ENCODE assay signal across 2 cellular contexts in the genomic region with DNA sequence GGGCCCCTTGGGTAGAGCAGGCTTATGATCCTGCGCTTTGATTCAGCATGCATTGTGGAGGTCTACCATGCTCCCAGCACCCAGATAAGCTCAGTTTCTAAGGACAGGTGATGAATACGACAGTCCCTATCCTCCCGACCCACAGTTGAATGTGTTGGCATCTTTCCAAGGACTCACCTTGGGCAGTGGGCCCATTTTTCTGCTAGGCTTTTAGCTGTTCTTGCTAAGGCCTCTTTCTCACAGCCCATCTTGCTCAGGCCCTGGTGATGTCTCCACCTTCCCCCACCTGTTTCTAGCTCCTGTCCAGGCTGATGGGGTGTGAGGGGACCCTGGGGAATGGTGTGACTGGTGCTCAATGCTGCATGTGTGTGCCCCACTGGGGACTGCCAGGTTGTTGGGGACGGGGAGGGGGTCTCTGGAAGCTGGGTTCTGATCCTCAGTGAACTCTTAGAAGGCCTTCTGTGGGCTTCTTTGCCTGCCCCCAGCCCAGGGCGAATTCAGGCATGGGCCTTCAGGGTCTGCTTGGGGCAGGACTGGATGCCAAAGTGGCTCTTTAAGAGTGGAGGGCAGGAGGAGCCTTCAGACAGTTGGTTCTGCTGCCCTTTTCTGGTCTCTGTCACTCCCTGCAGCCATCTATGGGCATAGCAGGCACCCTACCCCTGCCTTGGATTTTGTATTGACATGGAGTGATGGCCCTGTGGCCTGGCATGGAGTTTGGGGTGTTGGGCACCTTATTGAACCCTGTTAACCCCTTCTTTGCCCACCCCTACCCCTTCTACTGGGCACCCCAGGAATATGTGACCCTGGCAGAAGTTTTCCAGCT.
TF ChIP-seq lines count a peak whose summit lies in the region.

No MANE protein-coding gene starts in this region.

TF ChIP-seq in A549, 52 proteins besides CTCF, POLR2A, EP300 and RAD21 (continued from another document):
- no peak for TF ChIP-seq MAZ (IDR thresholded peaks at IDR 0.05; ENCODE audit: borderline replicate concordance, low read depth, low read length)
- TF ChIP-seq MAFK (IDR thresholded peaks at IDR 0.05; ENCODE audit: partially characterized antibody): no peak
- TF ChIP-seq ZC3H11A (IDR thresholded peaks at IDR 0.05): no peak
- no peak for TF ChIP-seq FOSB (CRISPR knock-in tag; IDR thresholded peaks at IDR 0.05)
- TF ChIP-seq RNF2 (IDR thresholded peaks at IDR 0.05; ENCODE audit: borderline replicate concordance, low read depth): no peak
- no peak for TF ChIP-seq FOSL2 (IDR thresholded peaks at IDR 0.05)
- TF ChIP-seq FOSL2 (CRISPR knock-in tag; IDR thresholded peaks at IDR 0.05): no peak
- TF ChIP-seq, protein P1, sequence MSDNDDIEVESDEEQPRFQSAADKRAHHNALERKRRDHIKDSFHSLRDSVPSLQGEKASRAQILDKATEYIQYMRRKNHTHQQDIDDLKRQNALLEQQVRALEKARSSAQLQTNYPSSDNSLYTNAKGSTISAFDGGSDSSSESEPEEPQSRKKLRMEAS (IDR thresholded peaks at IDR 0.05): no peak

TF ChIP-seq in SK-N-SH treated with all-trans-retinoic acid at 6 μM for 48 hours, 23 proteins besides CTCF, POLR2A, EP300 and RAD21 (continued from another document):
- TF ChIP-seq, protein P2, sequence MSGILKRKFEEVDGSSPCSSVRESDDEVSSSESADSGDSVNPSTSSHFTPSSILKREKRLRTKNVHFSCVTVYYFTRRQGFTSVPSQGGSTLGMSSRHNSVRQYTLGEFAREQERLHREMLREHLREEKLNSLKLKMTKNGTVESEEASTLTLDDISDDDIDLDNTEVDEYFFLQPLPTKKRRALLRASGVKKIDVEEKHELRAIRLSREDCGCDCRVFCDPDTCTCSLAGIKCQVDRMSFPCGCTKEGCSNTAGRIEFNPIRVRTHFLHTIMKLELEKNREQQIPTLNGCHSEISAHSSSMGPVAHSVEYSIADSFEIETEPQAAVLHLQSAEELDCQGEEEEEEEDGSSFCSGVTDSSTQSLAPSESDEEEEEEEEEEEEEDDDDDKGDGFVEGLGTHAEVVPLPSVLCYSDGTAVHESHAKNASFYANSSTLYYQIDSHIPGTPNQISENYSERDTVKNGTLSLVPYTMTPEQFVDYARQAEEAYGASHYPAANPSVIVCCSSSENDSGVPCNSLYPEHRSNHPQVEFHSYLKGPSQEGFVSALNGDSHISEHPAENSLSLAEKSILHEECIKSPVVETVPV (CRISPR knock-in tag; IDR thresholded peaks at IDR 0.05): no peak
- no peak for TF ChIP-seq ZFP3 (CRISPR knock-in tag; IDR thresholded peaks at IDR 0.05)
- no peak for TF ChIP-seq BACH2 (CRISPR knock-in tag; IDR thresholded peaks at IDR 0.05; ENCODE audit: borderline replicate concordance)
- no peak for TF ChIP-seq TCF4 (CRISPR knock-in tag; IDR thresholded peaks at IDR 0.05; ENCODE audit: borderline replicate concordance)
- TF ChIP-seq ZFP30 (CRISPR knock-in tag; IDR thresholded peaks at IDR 0.05): no peak
- TF ChIP-seq CSDC2 (CRISPR knock-in tag; IDR thresholded peaks at IDR 0.05): no peak
- no peak for TF ChIP-seq ISL1 (CRISPR knock-in tag; IDR thresholded peaks at IDR 0.05)
- TF ChIP-seq, protein P3, sequence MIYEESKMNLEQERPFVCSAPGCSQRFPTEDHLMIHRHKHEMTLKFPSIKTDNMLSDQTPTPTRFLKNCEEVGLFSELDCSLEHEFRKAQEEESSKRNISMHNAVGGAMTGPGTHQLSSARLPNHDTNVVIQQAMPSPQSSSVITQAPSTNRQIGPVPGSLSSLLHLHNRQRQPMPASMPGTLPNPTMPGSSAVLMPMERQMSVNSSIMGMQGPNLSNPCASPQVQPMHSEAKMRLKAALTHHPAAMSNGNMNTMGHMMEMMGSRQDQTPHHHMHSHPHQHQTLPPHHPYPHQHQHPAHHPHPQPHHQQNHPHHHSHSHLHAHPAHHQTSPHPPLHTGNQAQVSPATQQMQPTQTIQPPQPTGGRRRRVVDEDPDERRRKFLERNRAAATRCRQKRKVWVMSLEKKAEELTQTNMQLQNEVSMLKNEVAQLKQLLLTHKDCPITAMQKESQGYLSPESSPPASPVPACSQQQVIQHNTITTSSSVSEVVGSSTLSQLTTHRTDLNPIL (CRISPR knock-in tag; IDR thresholded peaks at IDR 0.05; ENCODE audit: low read depth): no peak
